1 cellular context compared by ENCODE assay signal in genomic region chr11:12432507-12432906, GRCh38.
TF ChIP-seq lines count a peak whose summit lies in the region.

No MANE protein-coding gene starts in this region.

TF ChIP-seq in K562, 482 proteins besides CTCF, POLR2A, EP300 and RAD21:
- TF ChIP-seq ATF3 (IDR thresholded peaks at IDR 0.05) (peak; percentile 32), ATF3 (CRISPR knock-in tag; conservative IDR thresholded peaks at IDR 0.05) (no peak), ZNF311 (CRISPR knock-in tag; IDR thresholded peaks at IDR 0.05) (no peak), CEBPB (tag; IDR thresholded peaks at IDR 0.05) (peak; percentile 24; the same call in 1 of the 2 replicates), CEBPG (CRISPR knock-in tag; IDR thresholded peaks at IDR 0.05) (no peak), CEBPG (tag; conservative IDR thresholded peaks at IDR 0.05 in 1 of 2, IDR thresholded peaks at IDR 0.05 in 1 of 2) (peak; percentile 30 to 59; a peak in 3 of 4 replicates)
TF ChIP-seq in K562: peak in this region for 3.
